In the genomic region with DNA sequence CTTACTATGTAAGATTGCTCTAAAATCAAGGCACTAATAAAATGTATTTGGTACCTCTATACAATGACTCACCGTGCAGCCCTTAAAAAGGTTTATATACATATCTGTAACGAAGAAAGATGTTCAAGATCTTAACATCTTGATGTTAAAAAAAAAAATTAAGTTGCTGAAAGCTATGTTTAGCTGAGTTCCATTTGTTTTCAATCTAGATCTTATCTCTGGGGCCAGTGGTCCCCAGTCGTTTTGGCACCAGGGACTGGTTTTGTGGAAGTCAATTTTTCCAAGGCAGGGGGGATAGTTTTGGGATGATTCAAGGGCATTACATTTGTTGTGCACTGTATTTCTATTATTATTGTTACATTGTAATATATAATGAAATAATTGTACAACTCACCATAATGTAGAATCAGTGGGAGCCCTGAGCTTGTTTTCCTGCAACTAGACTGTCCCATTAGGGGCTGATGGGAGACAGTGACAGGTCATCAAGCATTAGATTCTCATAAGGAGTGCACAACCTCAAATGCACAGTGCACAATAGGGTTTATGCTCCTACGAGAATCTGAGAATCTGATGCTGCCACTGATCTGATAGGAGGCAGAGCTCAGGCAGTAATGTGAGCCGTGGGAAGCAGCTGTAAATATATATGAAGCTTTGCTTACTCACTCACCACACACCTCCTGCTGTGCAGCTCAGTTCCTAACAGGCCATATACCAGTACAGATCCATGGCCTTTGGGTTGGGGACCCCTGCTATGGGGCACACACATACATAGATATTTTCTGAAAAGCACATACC, we compare ENCODE assay signal across 1 cellular context.
TF ChIP-seq lines count a peak whose summit lies in the region.

No MANE protein-coding gene starts in this region.

TF ChIP-seq in K562, 482 proteins besides CTCF, POLR2A, EP300 and RAD21:
- no peak for TF ChIP-seq ZNF778 (CRISPR knock-in tag; IDR thresholded peaks at IDR 0.05)
- peak; percentile 42; the same call in 1 of the 2 replicates for TF ChIP-seq NFE2 (IDR thresholded peaks at IDR 0.05; ENCODE audit: low read depth)
